ENCODE assay signal across 13 cellular contexts in the genomic region with DNA sequence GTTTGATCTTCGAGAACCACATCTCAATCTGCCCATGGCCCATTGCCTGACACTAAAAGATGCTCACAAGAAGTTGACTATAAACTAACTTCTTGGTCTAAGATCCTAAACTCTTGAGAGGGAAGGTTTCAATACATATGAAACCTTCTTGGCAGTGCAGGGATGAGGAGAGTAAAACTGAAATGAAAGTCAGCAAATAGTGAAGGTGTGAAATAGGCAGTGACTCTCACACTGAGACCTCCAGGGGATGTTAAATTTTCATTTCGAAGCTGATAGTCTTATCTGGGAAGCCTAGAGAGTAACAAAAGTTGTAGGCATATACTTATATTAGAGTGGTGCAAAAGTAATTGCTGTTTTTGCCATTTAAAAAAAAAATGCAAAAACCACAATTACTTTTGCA. TPM values are rescaled to one million over a fixed set of nuclear protein-coding genes. Genes with fewer than 3 reads are reported as not detected.
DNase-seq lines count a peak whose midpoint lies in the region; ATAC-seq and TF ChIP-seq lines count a peak whose summit lies in the region.
"Had no signal": no experiment of that assay in that cellular context is flagged by ENCODE, and none has a peak within 500 bp of the region (broad histone marks: within the 10 kb centered on the region; RNA-seq: fewer than 3 reads in every experiment).

No MANE protein-coding gene starts in this region.

- no peaks in the 10 kb centered on the region for H3K9me3 ChIP-seq in hepatocyte (ENCODE audit: low read depth)
- H3K9me3 ChIP-seq: SJSA1 had no signal

- peaks cover 26% of the 10 kb centered on the region for H3K79me2 ChIP-seq in hepatocyte

- no peak for ATAC-seq in activated CD8-positive, alpha-beta T cell treated with anti-CD3 and anti-CD28 coated beads for 36 hours
- ATAC-seq in activated CD8-positive, alpha-beta T cell treated with anti-CD3 and anti-CD28 coated beads, Interleukin-2, amount 10 ng/mL, durations not matched to agents 7 days and 5 days = no peak
- no peak for ATAC-seq in stimulated activated naive CD8-positive, alpha-beta T cell treated with anti-CD3 and anti-CD28 coated beads, Interleukin-15, amount 100 ng/mL, for 72 hours
- ATAC-seq in GM18907 (IDR thresholded peaks at IDR 0.05; ENCODE audit: unreplicated experiment) (no peak), GM19467 (IDR thresholded peaks at IDR 0.05; ENCODE audit: unreplicated experiment) (no peak)

- H3K4me1 ChIP-seq in hepatocyte (ENCODE audit: insufficient read depth) = peaks cover 8% of the 10 kb centered on the region

- H3K4me3 ChIP-seq in hepatocyte = no peak overlapping the region

- no peak overlapping the region for H2AFZ ChIP-seq in hepatocyte

- no peaks in the 10 kb centered on the region for H3K9me3 Mint-ChIP-seq in activated CD8-positive, alpha-beta T cell treated with anti-CD3 and anti-CD28 coated beads for 36 hours
- H3K9me3 Mint-ChIP-seq in activated CD8-positive, alpha-beta T cell treated with anti-CD3 and anti-CD28 coated beads, Interleukin-2, amount 10 ng/mL, durations not matched to agents 7 days and 5 days (ENCODE audit: insufficient read depth) = no peaks in the 10 kb centered on the region
- H3K9me3 Mint-ChIP-seq in stimulated activated naive CD8-positive, alpha-beta T cell treated with anti-CD3 and anti-CD28 coated beads, Interleukin-15, amount 100 ng/mL, for 72 hours = no peaks in the 10 kb centered on the region

- peak overlapping the region; percentile 81 for H3K4me3 Mint-ChIP-seq in activated CD8-positive, alpha-beta T cell treated with anti-CD3 and anti-CD28 coated beads for 36 hours
- no peak overlapping the region for H3K4me3 Mint-ChIP-seq in activated CD8-positive, alpha-beta T cell treated with anti-CD3 and anti-CD28 coated beads, Interleukin-2, amount 10 ng/mL, durations not matched to agents 7 days and 5 days
- peak overlapping the region; percentile 97 to 98 for H3K4me3 Mint-ChIP-seq in stimulated activated naive CD8-positive, alpha-beta T cell treated with anti-CD3 and anti-CD28 coated beads, Interleukin-15, amount 100 ng/mL, for 72 hours

- H4K20me1 ChIP-seq in hepatocyte (ENCODE audit: insufficient read depth, poor library complexity, severe bottlenecking) = no peaks in the 10 kb centered on the region

- peak overlapping the region; percentile 83 for H3K4me2 ChIP-seq in hepatocyte

- no peaks in the 10 kb centered on the region for H3K27me3 ChIP-seq in hepatocyte
- H3K27me3 ChIP-seq: SJSA1 had no signal

- intact Hi-C loops in activated CD8-positive, alpha-beta T cell treated with anti-CD3 and anti-CD28 coated beads for 36 hours (cut with micrococcal nuclease) = no loop called here

- CTCF ChIA-PET in activated CD8-positive, alpha-beta T cell treated with anti-CD3 and anti-CD28 coated beads for 36 hours (lab: Charles Lee) = interaction anchor here (1.1 to 1.7 kb wide), 3 partner anchors 20 to 178 kb away, joined by 3 to 4 read pairs (median 3); no protein-coding TSS in a partner anchor
- CTCF ChIA-PET in activated CD8-positive, alpha-beta T cell treated with anti-CD3 and anti-CD28 coated beads, Interleukin-2, amount 10 ng/mL, durations not matched to agents 7 days and 5 days (lab: Charles Lee) = interaction anchor here (0.7 to 1.6 kb wide), 4 partner anchors 101 to 503 kb away, joined by 3 to 4 read pairs (median 4); no protein-coding TSS in a partner anchor

- DNase-seq in activated CD8-positive, alpha-beta T cell treated with anti-CD3 and anti-CD28 coated beads for 36 hours = no peak
- no peak for DNase-seq in activated CD8-positive, alpha-beta T cell treated with anti-CD3 and anti-CD28 coated beads, Interleukin-2, amount 10 ng/mL, durations not matched to agents 7 days and 5 days
- DNase-seq in RPMI8226 (peak; percentile 20), hepatocyte (ENCODE audit: low spot score) (no peak)
- DNase-seq in stimulated activated naive CD8-positive, alpha-beta T cell treated with anti-CD3 and anti-CD28 coated beads, Interleukin-15, amount 100 ng/mL, for 72 hours = no peak
- no peak for DNase-seq in activated effector memory CD4-positive, alpha-beta T cell treated with anti-CD3 and anti-CD28 coated beads, Interleukin-2, amount 50 U/mL, for 16 hours
- DNase-seq: activated CD4-positive, alpha-beta T cell treated with anti-CD3 and anti-CD28 coated beads for 4 hours; NCI-H1105 treated with DMSO at 0.1 percent for 48 hours; NCI-H526 treated with DMSO at 0.1 percent for 48 hours; stimulated activated CD4-positive, alpha-beta T cell treated with anti-CD3 and anti-CD28 coated beads, Interleukin-15, amount 100 ng/mL, for 24 hours had no signal

- H3K27ac Mint-ChIP-seq in activated CD8-positive, alpha-beta T cell treated with anti-CD3 and anti-CD28 coated beads for 36 hours = no peak overlapping the region
- no peak overlapping the region for H3K27ac Mint-ChIP-seq in activated CD8-positive, alpha-beta T cell treated with anti-CD3 and anti-CD28 coated beads, Interleukin-2, amount 10 ng/mL, durations not matched to agents 7 days and 5 days
- H3K27ac Mint-ChIP-seq in stimulated activated naive CD8-positive, alpha-beta T cell treated with anti-CD3 and anti-CD28 coated beads, Interleukin-15, amount 100 ng/mL, for 72 hours = no peak overlapping the region

- no peaks in the 10 kb centered on the region for H3K9me2 ChIP-seq in hepatocyte (replicated peaks; ENCODE audit: insufficient read depth)

- no peaks in the 10 kb centered on the region for H3K36me3 ChIP-seq in hepatocyte (replicated peaks; ENCODE audit: insufficient read depth, low read depth)
- H3K36me3 ChIP-seq: SJSA1 had no signal

- TF ChIP-seq CTCF in activated CD8-positive, alpha-beta T cell treated with anti-CD3 and anti-CD28 coated beads for 36 hours (IDR thresholded peaks at IDR 0.05) = no peak
- TF ChIP-seq CTCF in hepatocyte (IDR thresholded peaks at IDR 0.05; ENCODE audit: poor library complexity) = no peak

- no peaks in the 10 kb centered on the region for H3K36me3 Mint-ChIP-seq in activated CD8-positive, alpha-beta T cell treated with anti-CD3 and anti-CD28 coated beads for 36 hours (ENCODE audit: low read depth)
- no peaks in the 10 kb centered on the region for H3K36me3 Mint-ChIP-seq in activated CD8-positive, alpha-beta T cell treated with anti-CD3 and anti-CD28 coated beads, Interleukin-2, amount 10 ng/mL, durations not matched to agents 7 days and 5 days (ENCODE audit: low read depth)

- POLR2A ChIA-PET in activated CD8-positive, alpha-beta T cell treated with anti-CD3 and anti-CD28 coated beads for 36 hours (lab: Charles Lee) = interaction anchor here (0.6 to 1.1 kb wide), 3 partner anchors 227 to 506 kb away, joined by 3 read pairs; no protein-coding TSS in a partner anchor
- POLR2A ChIA-PET in activated CD8-positive, alpha-beta T cell treated with anti-CD3 and anti-CD28 coated beads, Interleukin-2, amount 10 ng/mL, durations not matched to agents 7 days and 5 days (lab: Charles Lee) = no interaction called here

- H3K4me1 Mint-ChIP-seq in activated CD8-positive, alpha-beta T cell treated with anti-CD3 and anti-CD28 coated beads for 36 hours (ENCODE audit: low read depth) = peaks cover 8% of the 10 kb centered on the region
- peaks cover 14% of the 10 kb centered on the region for H3K4me1 Mint-ChIP-seq in activated CD8-positive, alpha-beta T cell treated with anti-CD3 and anti-CD28 coated beads, Interleukin-2, amount 10 ng/mL, durations not matched to agents 7 days and 5 days (ENCODE audit: low read depth)
- H3K4me1 Mint-ChIP-seq in stimulated activated naive CD8-positive, alpha-beta T cell treated with anti-CD3 and anti-CD28 coated beads, Interleukin-15, amount 100 ng/mL, for 72 hours = peaks cover 16% of the 10 kb centered on the region

- peak overlapping the region; percentile 88 for H3K27ac ChIP-seq in hepatocyte
- H3K27ac ChIP-seq: SJSA1 had no signal

- WGBS in hepatocyte (ENCODE audit: low lambda C conversion rate, missing lambda C conversion rate) = 80% methylated on average over 2 of the region's 2 CpGs

- peaks cover 4% of the 10 kb centered on the region for H3K27me3 Mint-ChIP-seq in activated CD8-positive, alpha-beta T cell treated with anti-CD3 and anti-CD28 coated beads for 36 hours
- H3K27me3 Mint-ChIP-seq in activated CD8-positive, alpha-beta T cell treated with anti-CD3 and anti-CD28 coated beads, Interleukin-2, amount 10 ng/mL, durations not matched to agents 7 days and 5 days (ENCODE audit: low read depth) = peaks cover 19% of the 10 kb centered on the region
- peaks cover 7% of the 10 kb centered on the region for H3K27me3 Mint-ChIP-seq in stimulated activated naive CD8-positive, alpha-beta T cell treated with anti-CD3 and anti-CD28 coated beads, Interleukin-15, amount 100 ng/mL, for 72 hours

RNA-seq across cellular contexts. Expression of a gene that starts 1.0 kb away (rescaled TPM):
- total RNA-seq in activated CD8-positive, alpha-beta T cell treated with anti-CD3 and anti-CD28 coated beads for 36 hours = 10 to 100 TPM; 15.8 to 18.5 TPM
- 10 to 100 TPM; 10.5 to 12.2 TPM for total RNA-seq in activated CD8-positive, alpha-beta T cell treated with anti-CD3 and anti-CD28 coated beads, Interleukin-2, amount 10 ng/mL, durations not matched to agents 7 days and 5 days
- total RNA-seq in hepatocyte = 111 and 120 TPM in 2 replicates
- polyA plus RNA-seq in hepatocyte = 196 and 262 TPM in 2 replicates

RNA-seq across cellular contexts. Expression of a gene that starts 48.3 kb away (rescaled TPM):
- 1 to 10 TPM; 1.3 to 1.5 TPM for total RNA-seq in activated CD8-positive, alpha-beta T cell treated with anti-CD3 and anti-CD28 coated beads for 36 hours
- 1 to 10 TPM; 2.4 to 2.7 TPM for total RNA-seq in activated CD8-positive, alpha-beta T cell treated with anti-CD3 and anti-CD28 coated beads, Interleukin-2, amount 10 ng/mL, durations not matched to agents 7 days and 5 days
- total RNA-seq in hepatocyte = 4.4 and 7.2 TPM in 2 replicates
- polyA plus RNA-seq in hepatocyte = 0.50 and 0.89 TPM in 2 replicates
